In genomic region chr3:25831578-25831977, GRCh38 we compare ENCODE assay signal across 9 cellular contexts. TPM values are rescaled to one million over a fixed set of nuclear protein-coding genes. Genes with fewer than 3 reads are reported as not detected.
DNase-seq lines count a peak whose midpoint lies in the region; ATAC-seq and TF ChIP-seq lines count a peak whose summit lies in the region.
"Had no signal": no experiment of that assay in that cellular context is flagged by ENCODE, and none has a peak within 500 bp of the region (broad histone marks: within the 10 kb centered on the region; RNA-seq: fewer than 3 reads in every experiment).

No MANE protein-coding gene starts in this region.

- DNase-seq in GDM1 (lab: John Stamatoyannopoulos, UW) = peak; percentile 62
- DNase-seq in Karpas-422 = peak; percentile 47
- peak; percentile 65 for DNase-seq in adipocyte (ENCODE audit: low read depth)
- peak; percentile 52 for DNase-seq in mesendoderm
- DNase-seq in activated naive CD4-positive, alpha-beta T cell (lab: John Stamatoyannopoulos, UW) = no peak
- DNase-seq in Calu3 = no peak
- DNase-seq in NCI-H774 (lab: John Stamatoyannopoulos, UW) = no peak
- DNase-seq: H7 had no signal

- no TSS peak for BruUV-seq in Calu3 (replicated peaks; lab: Mats Ljungman, UMichigan)

- no CpG with 5 or more reads among the region's 3 CpGs for WGBS in mesendoderm (ENCODE audit: extremely low coverage, insufficient coverage, low lambda C conversion rate)

- H3K9ac ChIP-seq in Karpas-422 (ENCODE audit: low read length) = no peak overlapping the region
- H3K9ac ChIP-seq in adipocyte (ENCODE audit: low read length) = no peak overlapping the region
- no peak overlapping the region for H3K9ac ChIP-seq in mesendoderm (ENCODE audit: low read length)

- no peaks in the 10 kb centered on the region for H3K9me2 ChIP-seq in Karpas-422 (replicated peaks; ENCODE audit: insufficient read depth, low read length)

- no peak for TF ChIP-seq CTCF in Calu3 (IDR thresholded peaks at IDR 0.05; ENCODE audit: unreplicated experiment)

- peaks cover 37% of the 10 kb centered on the region for H3K4me1 ChIP-seq in Karpas-422 (ENCODE audit: low read length)
- H3K4me1 ChIP-seq in adipocyte (ENCODE audit: control insufficient read depth, insufficient read depth, low read length) = peaks cover 8% of the 10 kb centered on the region
- peaks cover 2% of the 10 kb centered on the region for H3K4me1 ChIP-seq in mesendoderm (ENCODE audit: control insufficient read depth, low read depth, low read length)

- no peaks in the 10 kb centered on the region for H3K79me1 ChIP-seq in mesendoderm (ENCODE audit: low read length)

- H3K27me3 ChIP-seq in Karpas-422 (ENCODE audit: low read length) (no peaks in the 10 kb centered on the region), adipocyte (replicated peaks; ENCODE audit: control insufficient read depth, insufficient read depth, low read length) (no peaks in the 10 kb centered on the region), mesendoderm (ENCODE audit: insufficient read depth, low read length, poor library complexity) (no peaks in the 10 kb centered on the region)

- no peak overlapping the region for H2BK120ac ChIP-seq in mesendoderm (ENCODE audit: low read depth, low read length)

- no peak overlapping the region for H4K8ac ChIP-seq in mesendoderm (ENCODE audit: low read depth, low read length)

- ATAC-seq in HG02840 (IDR thresholded peaks at IDR 0.05; ENCODE audit: low FRiP score, unreplicated experiment) = no peak

- H3K27ac ChIP-seq in Karpas-422 (ENCODE audit: low read length) = peak overlapping the region; percentile 73; the same call in 1 of the 2 replicates
- no peak overlapping the region for H3K27ac ChIP-seq in mesendoderm (ENCODE audit: low read depth, low read length)

- H4K5ac ChIP-seq in mesendoderm (ENCODE audit: low read length) = no peak overlapping the region

- H3K4me1 Mint-ChIP-seq in Calu3 (ENCODE audit: low read depth, unreplicated experiment) = no peaks in the 10 kb centered on the region

- no peaks in the 10 kb centered on the region for H3K79me2 ChIP-seq in Karpas-422 (ENCODE audit: low read length)
- H3K79me2 ChIP-seq in mesendoderm (ENCODE audit: control insufficient read depth, insufficient read depth, low read length) = no peaks in the 10 kb centered on the region

- CTCF ChIA-PET in Calu3 (lab: Charles Lee) = interaction anchor here (1.5 kb wide), 1 partner anchor 184 kb away, joined by 8 read pairs; no protein-coding TSS in a partner anchor

- no peak overlapping the region for H2AFZ ChIP-seq in Karpas-422 (ENCODE audit: low read length)

- no peaks in the 10 kb centered on the region for H4K20me1 ChIP-seq in Karpas-422 (ENCODE audit: insufficient read depth, low read depth, low read length)

- H2BK5ac ChIP-seq in mesendoderm (ENCODE audit: low read length) = no peak overlapping the region

- no peaks in the 10 kb centered on the region for H3K9me3 Mint-ChIP-seq in Calu3 (ENCODE audit: low read depth, unreplicated experiment)

- H3K4me2 ChIP-seq in Karpas-422 (ENCODE audit: low read depth, low read length, poor library complexity, severe bottlenecking) = peak overlapping the region; percentile 57
- no peak overlapping the region for H3K4me2 ChIP-seq in mesendoderm (ENCODE audit: low read length)

- no peak overlapping the region for H3K27ac Mint-ChIP-seq in Calu3 (ENCODE audit: unreplicated experiment)

- H3K4ac ChIP-seq in mesendoderm (ENCODE audit: low read depth, low read length) = no peak overlapping the region

- H3K4me3 Mint-ChIP-seq in Calu3 (ENCODE audit: low read depth, unreplicated experiment) = no peak overlapping the region

- no peak overlapping the region for H2AK5ac ChIP-seq in mesendoderm (ENCODE audit: low read length)

- H3K4me3 ChIP-seq in Karpas-422 (ENCODE audit: low read length) (no peak overlapping the region), adipocyte (ENCODE audit: low read length) (no peak overlapping the region), mesendoderm (ENCODE audit: low read length) (no peak overlapping the region)

- no peak overlapping the region for H3K56ac ChIP-seq in mesendoderm (ENCODE audit: low read length)

- no peaks in the 10 kb centered on the region for H3K36me3 Mint-ChIP-seq in Calu3 (ENCODE audit: insufficient read depth, unreplicated experiment)

- no peaks in the 10 kb centered on the region for H3K27me3 Mint-ChIP-seq in Calu3 (ENCODE audit: unreplicated experiment)

- no peak overlapping the region for H2BK15ac ChIP-seq in mesendoderm (replicated peaks; ENCODE audit: low read depth)

- no peak overlapping the region for H3K18ac ChIP-seq in mesendoderm (ENCODE audit: low read length)

- H3K36me3 ChIP-seq in Karpas-422 (ENCODE audit: insufficient read depth, low read length) (no peaks in the 10 kb centered on the region), adipocyte (ENCODE audit: control insufficient read depth, insufficient read depth, low read length, severe bottlenecking) (no peaks in the 10 kb centered on the region), mesendoderm (ENCODE audit: control insufficient read depth, insufficient read depth, low read length) (no peaks in the 10 kb centered on the region)

- H3K23ac ChIP-seq in mesendoderm (ENCODE audit: low read length) = no peak overlapping the region

- H3K9me3 ChIP-seq in Karpas-422 (ENCODE audit: low read length) = no peaks in the 10 kb centered on the region
- no peaks in the 10 kb centered on the region for H3K9me3 ChIP-seq in adipocyte (ENCODE audit: control insufficient read depth, low read length)

- intact Hi-C loops in Calu3 (cut with micrococcal nuclease; ENCODE audit: unreplicated experiment) = loop anchor here (5.0 kb wide), 1 partner anchor 184 kb away; no protein-coding TSS in a partner anchor

RNA-seq across cellular contexts. Expression of gene OXSM, which starts 41.7 kb away (rescaled TPM):
- 15.4 and 15.7 TPM in 2 replicates for total RNA-seq in Karpas-422 (2014; rRNA removed; shearing (Covaris generic); ENCODE audit: low replicate concordance)
- 1.8 TPM for polyA plus RNA-seq in mesendoderm (2013, experiment 1 of 2)
- 1.7 TPM for polyA plus RNA-seq in mesendoderm (2013, experiment 2 of 2)
- total RNA-seq in Calu3 (2022) = 13.6 and 18.4 TPM in 2 replicates

RNA-seq across cellular contexts. Expression of gene NGLY1, which starts 48.3 kb away (rescaled TPM):
- 59.2 and 78.8 TPM in 2 replicates for total RNA-seq in Karpas-422 (2014; rRNA removed; shearing (Covaris generic); ENCODE audit: low replicate concordance)
- 18.5 TPM for polyA plus RNA-seq in mesendoderm (2013, experiment 1 of 2)
- 20.2 TPM for polyA plus RNA-seq in mesendoderm (2013, experiment 2 of 2)
- total RNA-seq in Calu3 (2022) = 40.3 and 43.5 TPM in 2 replicates

Comparison
In these comparisons a context has a peak if more than half of its experiments do, and no peak if none do; other contexts are left out.
1. DNase-seq: peak in GDM1 (single experiment), Karpas-422 (single experiment), adipocyte (single experiment) and mesendoderm (single experiment); none in activated naive CD4-positive, alpha-beta T cell (0 of 4), Calu3 (single experiment) and NCI-H774 (single experiment).